Comparison of ENCODE assay signal across 1 cellular context in genomic region chr22:38454011-38454360, GRCh38.
TF ChIP-seq lines count a peak whose summit lies in the region.

No MANE protein-coding gene starts in this region.

TF ChIP-seq in GM23338, 12 proteins besides CTCF, POLR2A, EP300 and RAD21 (continued from another document):
- TF ChIP-seq ZNF462 (CRISPR knock-in tag; IDR thresholded peaks at IDR 0.05) (no peak), CREB1 (CRISPR knock-in tag; IDR thresholded peaks at IDR 0.05; ENCODE audit: low read depth) (no peak), EZH2phosphoT487 (IDR thresholded peaks at IDR 0.05; ENCODE audit: unreplicated experiment) (no peak), ZNF331 (CRISPR knock-in tag; IDR thresholded peaks at IDR 0.05; ENCODE audit: low read depth) (no peak), JUNB (IDR thresholded peaks at IDR 0.05; ENCODE audit: unreplicated experiment) (no peak), REST (IDR thresholded peaks at IDR 0.05; ENCODE audit: unreplicated experiment) (no peak), ETS1 (IDR thresholded peaks at IDR 0.05) (no peak), POLR2AphosphoS5 (IDR thresholded peaks at IDR 0.05; ENCODE audit: low read depth) (no peak), NANOG (IDR thresholded peaks at IDR 0.05; ENCODE audit: borderline replicate concordance) (no peak)
TF ChIP-seq in GM23338: peak in this region for 0.
